ENCODE assay signal across 24 cellular contexts in genomic region chr16:50401355-50401754, GRCh38.
"Had no signal": no experiment of that assay in that cellular context is flagged by ENCODE, and none has a peak within 500 bp of the region (broad histone marks: within the 10 kb centered on the region; RNA-seq: fewer than 3 reads in every experiment).

No MANE protein-coding gene starts in this region.

- FAIRE-seq: RCC 7860 had no signal

- H3K4me1 ChIP-seq: SJSA1 had no signal

- DNase-seq: IMR-90, Karpas-422, KG1, MG63, NCI-H1092, NCI-H1105 treated with DMSO at 0.1 percent for 48 hours, NCI-H1417 treated with DMSO at 0.1 percent for 48 hours, NCI-H146, NCI-H1694 treated with DMSO at 0.1 percent for 48 hours, NCI-H1930, NCI-H2081, NCI-H2107, NCI-H226, NCI-H446, NCI-H510A, NCI-H524 treated with DMSO at 0.1 percent for 48 hours, NCI-H69, NCI-H774, Right ventricle myocardium superior, RPMI8226, SIG-M5 had no signal

- H3K4me3 ChIP-seq: MG63, SJSA1, SK-N-MC had no signal

- H3K36me3 ChIP-seq: MG63, SJSA1 had no signal

- H3K27ac ChIP-seq: SJSA1, SK-N-MC had no signal

- H3K9me3 ChIP-seq: MG63, SJSA1 had no signal

- H3K27me3 ChIP-seq: MG63, SJSA1 had no signal
